10 cellular contexts compared by ENCODE assay signal in the genomic region with DNA sequence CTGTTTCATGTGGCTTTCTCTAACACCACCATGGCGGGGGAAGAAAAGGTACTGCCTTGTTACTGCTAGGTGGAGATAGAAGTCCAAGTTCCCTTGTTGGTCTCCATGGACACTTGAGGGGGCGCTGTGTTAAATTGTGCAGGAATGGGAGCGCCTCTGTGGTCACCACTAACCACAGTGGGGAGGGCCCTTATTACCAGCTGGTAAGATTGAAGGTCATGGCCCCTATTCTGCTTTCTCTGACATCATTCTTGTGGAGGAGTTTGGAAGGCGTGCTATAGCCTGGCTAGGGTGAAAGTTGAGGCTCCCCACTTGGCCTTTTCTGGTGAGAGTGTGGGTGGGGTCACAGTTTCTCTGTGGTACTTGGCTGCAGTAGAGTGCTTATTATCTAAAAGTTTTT. TPM values are rescaled to one million over a fixed set of nuclear protein-coding genes. Genes with fewer than 3 reads are reported as not detected.
DNase-seq lines count a peak whose midpoint lies in the region; ATAC-seq, FAIRE-seq and TF ChIP-seq lines count a peak whose summit lies in the region.
"Had no signal": no experiment of that assay in that cellular context is flagged by ENCODE, and none has a peak within 500 bp of the region (broad histone marks: within the 10 kb centered on the region; RNA-seq: fewer than 3 reads in every experiment).

No MANE protein-coding gene starts in this region.

- H3K4me3 ChIP-seq in MM.1S (ENCODE audit: low read length) (no peak overlapping the region), suprapubic skin (no peak overlapping the region)

- no peak overlapping the region for H3K27ac ChIP-seq in MM.1S (ENCODE audit: low read length)
- H3K27ac ChIP-seq in suprapubic skin: no peak overlapping the region

- H3K4me1 ChIP-seq in MM.1S (ENCODE audit: low read length): no peaks in the 10 kb centered on the region
- H3K4me1 ChIP-seq in suprapubic skin: no peaks in the 10 kb centered on the region

- peak; percentile 78 for ATAC-seq in GM21737 (IDR thresholded peaks at IDR 0.05; ENCODE audit: unreplicated experiment)
- ATAC-seq in left cardiac atrium: peak in 1 of 2 donors; percentile 77
- no peak for ATAC-seq in HG03159 (IDR thresholded peaks at IDR 0.05; ENCODE audit: unreplicated experiment)
- ATAC-seq: Panc1 had no signal

- no peaks in the 10 kb centered on the region for H3F3A ChIP-seq in MM.1S (ENCODE audit: insufficient read depth, low read length)

- WGBS in suprapubic skin: 67% methylated on average over 3 of the region's 4 CpGs

- no peak for TF ChIP-seq POLR2A in suprapubic skin (IDR thresholded peaks at IDR 0.05)

- H3K79me2 ChIP-seq in MM.1S (ENCODE audit: low read length): no peaks in the 10 kb centered on the region

- H3K9me2 ChIP-seq in MM.1S (replicated peaks; ENCODE audit: insufficient read depth, low read length): no peaks in the 10 kb centered on the region

- no peaks in the 10 kb centered on the region for H3K36me3 ChIP-seq in MM.1S (replicated peaks; ENCODE audit: insufficient read depth, low read length)
- H3K36me3 ChIP-seq in suprapubic skin: no peaks in the 10 kb centered on the region

- H3K9me3 ChIP-seq in MM.1S (replicated peaks; ENCODE audit: insufficient read depth, low read length) (no peaks in the 10 kb centered on the region), suprapubic skin (no peaks in the 10 kb centered on the region)

- H3K27me3 ChIP-seq in MM.1S (replicated peaks; ENCODE audit: insufficient read depth, low read length): no peaks in the 10 kb centered on the region
- H3K27me3 ChIP-seq in suprapubic skin: peaks cover 4% of the 10 kb centered on the region

- intact Hi-C loops in left cardiac atrium (cut with DNase I): no loop called here

- no peak overlapping the region for H2AFZ ChIP-seq in MM.1S (ENCODE audit: low read length)

- DNase-seq in MM.1S: peak; percentile 17
- peak; percentile 29 for DNase-seq in left cardiac atrium
- DNase-seq in pons (ENCODE audit: low spot score): no peak
- no peak for DNase-seq in RCC 7860 (ENCODE audit: low spot score)
- DNase-seq in suprapubic skin (ENCODE audit: low spot score in 2 of 2): no peak

- no peaks in the 10 kb centered on the region for H4K20me1 ChIP-seq in MM.1S (ENCODE audit: insufficient read depth, low read length)

- H3K9ac ChIP-seq in MM.1S (ENCODE audit: low read length): no peak overlapping the region

- TF ChIP-seq CTCF in GM12873 (IDR thresholded peaks at IDR 0.05; ENCODE audit: insufficient read depth, low read depth, low read length, missing control alignments) (peak; percentile 29), MM.1S (IDR thresholded peaks at IDR 0.05; ENCODE audit: low read length) (peak; percentile 14; the same call in 1 of the 2 replicates), suprapubic skin (IDR thresholded peaks at IDR 0.05) (no peak)

- no peak overlapping the region for H3K4me2 ChIP-seq in MM.1S (ENCODE audit: low read depth, low read length)

- FAIRE-seq in RCC 7860 (lab: Jason Lieb, UNC): no peak
- FAIRE-seq: bronchial epithelial cell had no signal

- TF ChIP-seq EP300 in suprapubic skin (IDR thresholded peaks at IDR 0.05): no peak

RNA-seq across cellular contexts. Expression of gene MXI1, which starts 14.9 kb away (rescaled TPM):
- total RNA-seq in left cardiac atrium (10 to 100 TPM; 38.7 to 43.0 TPM), suprapubic skin (10 to 100 TPM; 64.3 to 77.9 (median 70.9) TPM)

Comparison
In these comparisons a context has a peak if more than half of its experiments do, and no peak if none do; other contexts are left out.
1. CTCF ChIP-seq: peak in GM12873 (single experiment) and MM.1S (single experiment); none in suprapubic skin (0 of 2).
2. DNase-seq: peak in MM.1S (single experiment) and left cardiac atrium (single experiment); none in pons (single experiment), RCC 7860 (single experiment) and suprapubic skin (0 of 2).